ENCODE assay signal across 9 cellular contexts in the genomic region with DNA sequence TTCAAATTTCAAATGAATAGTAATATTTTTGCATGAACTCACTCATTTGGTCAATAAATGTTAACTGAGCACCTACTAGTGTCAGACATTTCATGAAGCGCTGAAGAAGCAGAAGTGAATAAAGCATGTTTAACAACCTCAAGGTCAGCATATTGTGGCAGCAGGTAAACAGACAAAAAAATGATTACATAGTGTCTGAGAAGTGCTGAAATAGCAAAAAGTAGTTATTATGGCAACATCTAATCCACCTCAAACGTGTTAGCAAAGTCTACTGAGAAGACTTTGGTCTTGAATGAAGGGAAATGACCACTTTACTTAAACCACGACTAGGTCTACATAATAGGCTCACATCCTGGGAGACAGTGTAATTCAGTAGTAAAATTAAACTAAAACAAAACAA.
"Had no signal": no experiment of that assay in that cellular context is flagged by ENCODE, and none has a peak within 500 bp of the region (broad histone marks: within the 10 kb centered on the region; RNA-seq: fewer than 3 reads in every experiment).

No MANE protein-coding gene starts in this region.

- H3K4me2 ChIP-seq: GM23338, KMS-11 had no signal

- FAIRE-seq: H1, H54, HTR-8/SVneo had no signal

- H3K27ac ChIP-seq: KMS-11 had no signal

- H3K9ac ChIP-seq: KMS-11 had no signal

- H2AFZ ChIP-seq: GM23338 had no signal

- DNase-seq: H9, HCEC 1CT, Karpas-422, KBM-7 had no signal

- ATAC-seq: GM23338 had no signal

- H3K4me3 ChIP-seq: GM23338 had no signal
